In the genomic region with DNA sequence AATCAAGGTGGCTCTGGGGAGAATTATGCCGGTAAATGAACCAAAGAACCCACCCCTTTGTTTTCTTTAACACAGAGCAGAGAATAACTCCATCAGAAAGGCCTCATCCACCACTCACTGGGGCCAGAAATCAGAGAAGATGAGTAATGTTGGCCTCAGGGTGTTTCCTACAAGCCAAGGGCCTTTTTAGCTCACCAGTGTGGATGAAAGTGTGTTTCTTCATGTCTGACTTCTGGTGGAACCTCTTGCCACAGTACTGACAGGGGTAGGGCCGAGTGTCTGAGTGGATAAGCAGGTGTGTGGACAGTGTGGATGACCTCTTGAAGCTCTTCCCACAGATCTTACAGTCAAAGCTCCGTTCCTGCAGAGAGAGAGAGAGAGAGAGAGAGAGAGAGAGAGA, we compare ENCODE assay signal across 14 cellular contexts. TPM values are rescaled to one million over a fixed set of nuclear protein-coding genes. Genes with fewer than 3 reads are reported as not detected.
DNase-seq lines count a peak whose midpoint lies in the region; ATAC-seq and TF ChIP-seq lines count a peak whose summit lies in the region.
"Had no signal": no experiment of that assay in that cellular context is flagged by ENCODE, and none has a peak within 500 bp of the region (broad histone marks: within the 10 kb centered on the region; RNA-seq: fewer than 3 reads in every experiment).

No MANE protein-coding gene starts in this region.

- peak overlapping the region; percentile 69 for H3K4me3 Mint-ChIP-seq in activated T-cell treated with anti-CD3 and anti-CD28 coated beads, Interleukin-2, amount 50 U/mL, for 24 hours
- peak overlapping the region; percentile 58 for H3K4me3 Mint-ChIP-seq in activated naive CD8-positive, alpha-beta T cell treated with anti-CD3 and anti-CD28 coated beads, Interleukin-2, amount 50 U/mL, for 24 hours
- H3K4me3 Mint-ChIP-seq: nephron progenitor cell had no signal

- H3K27ac Mint-ChIP-seq in activated T-cell treated with anti-CD3 and anti-CD28 coated beads, Interleukin-2, amount 50 U/mL, for 24 hours = peak overlapping the region; percentile 92
- H3K27ac Mint-ChIP-seq in activated naive CD8-positive, alpha-beta T cell treated with anti-CD3 and anti-CD28 coated beads, Interleukin-2, amount 50 U/mL, for 24 hours = peak overlapping the region; percentile 67
- H3K27ac Mint-ChIP-seq: nephron progenitor cell had no signal

- no peak overlapping the region for H3K4me3 ChIP-seq in spleen
- H3K4me3 ChIP-seq: body of pancreas, right atrium auricular region, SK-N-MC had no signal

- H3K36me3 Mint-ChIP-seq in activated T-cell treated with anti-CD3 and anti-CD28 coated beads, Interleukin-2, amount 50 U/mL, for 24 hours (ENCODE audit: low read depth) = peaks cover 98% of the 10 kb centered on the region
- H3K36me3 Mint-ChIP-seq in activated naive CD8-positive, alpha-beta T cell treated with anti-CD3 and anti-CD28 coated beads, Interleukin-2, amount 50 U/mL, for 24 hours (ENCODE audit: low read depth) = peaks cover 86% of the 10 kb centered on the region

- H3K27ac ChIP-seq in spleen = peak overlapping the region in 2 of 8 donors; percentile 7 to 19
- H3K27ac ChIP-seq: body of pancreas, right atrium auricular region, SK-N-MC, WERI-Rb-1 had no signal

- WGBS in spleen, 5 donors = 58 to 91% (median 81%) methylated on average over 3 of the region's 3 CpGs

- peaks cover 16 to 92% (median 39%) of the 10 kb centered on the region in 6 donors for H3K4me1 ChIP-seq in spleen

- peaks cover 0 to 51% (median 0%) of the 10 kb centered on the region in 6 donors for H3K36me3 ChIP-seq in spleen
- H3K36me3 ChIP-seq: right atrium auricular region, WERI-Rb-1 had no signal

- no peaks in the 10 kb centered on the region for H3K9me3 ChIP-seq in spleen
- H3K9me3 ChIP-seq: body of pancreas, right atrium auricular region had no signal

- H3K4me1 Mint-ChIP-seq in activated T-cell treated with anti-CD3 and anti-CD28 coated beads, Interleukin-2, amount 50 U/mL, for 24 hours (ENCODE audit: low read depth) = peaks cover 86% of the 10 kb centered on the region
- peaks cover 87% of the 10 kb centered on the region for H3K4me1 Mint-ChIP-seq in activated naive CD8-positive, alpha-beta T cell treated with anti-CD3 and anti-CD28 coated beads, Interleukin-2, amount 50 U/mL, for 24 hours

- no peak for DNase-seq in activated T-cell treated with anti-CD3 and anti-CD28 coated beads, Interleukin-2, amount 50 U/mL, for 24 hours
- no peak for DNase-seq in activated T-cell treated with anti-CD3 and anti-CD28 coated beads, Interleukin-2, amount 50 U/mL, for 1 hour
- DNase-seq in NCI-H226 (peak; percentile 24), globus pallidus (ENCODE audit: low spot score) (no peak), spleen (no peak)
- DNase-seq in activated naive CD8-positive, alpha-beta T cell treated with anti-CD3 and anti-CD28 coated beads, Interleukin-2, amount 50 U/mL, for 24 hours = no peak
- DNase-seq in stimulated activated naive CD8-positive, alpha-beta T cell treated with anti-CD3 and anti-CD28 coated beads, Interleukin-15, Interleukin-2, amounts not matched to agents 100 U/mL and 50 U/mL, for 24 hours = no peak
- DNase-seq: body of pancreas, NCI-H1105, nephron progenitor cell, WERI-Rb-1 had no signal

- intact Hi-C loops in spleen (cut with DNase I; ENCODE audit: low total_unique reads) = no loop called here

- ATAC-seq in activated naive CD8-positive, alpha-beta T cell treated with anti-CD3 and anti-CD28 coated beads, Interleukin-2, amount 50 U/mL, for 24 hours = peak; percentile 41
- peak; percentile 38 for ATAC-seq in stimulated activated naive CD8-positive, alpha-beta T cell treated with anti-CD3 and anti-CD28 coated beads, Interleukin-15, Interleukin-2, amounts not matched to agents 100 U/mL and 50 U/mL, for 24 hours
- ATAC-seq in HG03432 (IDR thresholded peaks at IDR 0.05; ENCODE audit: unreplicated experiment) = no peak
- ATAC-seq: body of pancreas had no signal

- TF ChIP-seq POLR2A in spleen (IDR thresholded peaks at IDR 0.05) = no peak

- H3K27me3 Mint-ChIP-seq in activated T-cell treated with anti-CD3 and anti-CD28 coated beads, Interleukin-2, amount 50 U/mL, for 24 hours = no peaks in the 10 kb centered on the region
- H3K27me3 Mint-ChIP-seq in activated naive CD8-positive, alpha-beta T cell treated with anti-CD3 and anti-CD28 coated beads, Interleukin-2, amount 50 U/mL, for 24 hours = no peaks in the 10 kb centered on the region

- no peaks in the 10 kb centered on the region for H3K9me3 Mint-ChIP-seq in activated T-cell treated with anti-CD3 and anti-CD28 coated beads, Interleukin-2, amount 50 U/mL, for 24 hours
- H3K9me3 Mint-ChIP-seq in activated naive CD8-positive, alpha-beta T cell treated with anti-CD3 and anti-CD28 coated beads, Interleukin-2, amount 50 U/mL, for 24 hours = no peaks in the 10 kb centered on the region

- H3K27me3 ChIP-seq in spleen (replicated peaks in 1 of 7) = peaks cover 0 to 39% (median 30%) of the 10 kb centered on the region in 7 donors
- H3K27me3 ChIP-seq: body of pancreas had no signal

- no peak for TF ChIP-seq CTCF in spleen (IDR thresholded peaks at IDR 0.05 in 8 of 11, conservative IDR thresholded peaks at IDR 0.05 in 3 of 11)

RNA-seq across cellular contexts. Expression of gene GFI1, which starts 8.3 kb away (rescaled TPM):
- total RNA-seq in spleen = 10 to 100 TPM; 10.0 to 19.2 (median 13.2) TPM
- polyA plus RNA-seq in spleen = 1 to 10 TPM; 1.9 to 3.0 (median 2.3) TPM
